Comparison of ENCODE assay signal across 1 cellular context in the genomic region with DNA sequence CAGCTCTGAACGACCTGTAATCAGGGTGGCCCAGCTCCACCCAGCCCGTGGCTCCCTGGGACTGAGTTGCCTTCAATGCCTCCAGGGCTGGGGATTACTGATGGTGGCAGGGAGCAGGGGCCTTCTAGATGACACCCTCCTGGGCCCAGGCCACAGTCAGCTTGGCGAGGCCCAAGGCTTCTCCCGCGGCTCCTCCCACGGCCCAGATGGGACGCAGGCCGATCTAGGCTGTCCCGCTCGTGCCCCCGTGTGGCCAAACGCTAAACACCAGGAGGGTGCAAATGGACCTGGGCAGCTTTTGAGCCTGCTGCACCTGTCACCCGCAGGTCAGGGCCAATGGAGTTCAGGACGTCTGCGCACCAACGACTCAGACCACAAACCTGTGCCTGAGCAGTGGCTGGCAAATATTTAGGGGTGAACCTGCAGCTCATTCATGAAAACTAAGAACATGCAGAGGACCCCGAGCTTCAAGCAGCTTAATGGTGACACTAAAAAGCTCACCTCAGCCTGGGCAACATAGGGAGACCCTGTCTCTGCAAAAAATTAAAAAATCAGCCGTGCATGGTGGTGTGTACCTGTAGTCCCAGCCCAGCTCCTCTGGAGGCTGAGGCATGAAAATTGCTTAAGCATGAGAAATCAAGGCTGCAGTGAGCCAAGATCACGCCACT.
TF ChIP-seq lines count a peak whose summit lies in the region.

No MANE protein-coding gene starts in this region.

TF ChIP-seq in HEK293, 187 proteins besides CTCF, POLR2A, EP300 and RAD21 (continued from another document):
- TF ChIP-seq ZNF23 (tag by site-specific recombination; IDR thresholded peaks at IDR 0.05; ENCODE audit: borderline replicate concordance) (no peak), ZXDB (tag by site-specific recombination; IDR thresholded peaks at IDR 0.05) (0 out of 2 replicates have a peak, but pooled peaks have one; percentile 15), EGR2 (tag by site-specific recombination; IDR thresholded peaks at IDR 0.05; ENCODE audit: low read depth) (peak; percentile 46; the same call in 1 of the 2 replicates), ZNF501 (tag by site-specific recombination; IDR thresholded peaks at IDR 0.05) (peak; percentile 53; the same call in 1 of the 2 replicates), ZNF626 (tag by site-specific recombination; IDR thresholded peaks at IDR 0.05) (no peak), ZNF19 (tag by site-specific recombination; IDR thresholded peaks at IDR 0.05; ENCODE audit: low read depth) (no peak), ZNF423 (tag by site-specific recombination; IDR thresholded peaks at IDR 0.05) (no peak; the same call in 1 of the 2 replicates), ZBTB17 (tag by site-specific recombination; IDR thresholded peaks at IDR 0.05) (peak; percentile 80), ZNF596 (tag by site-specific recombination; IDR thresholded peaks at IDR 0.05) (no peak), WT1 (tag by site-specific recombination; IDR thresholded peaks at IDR 0.05) (no peak), ZNF112 (tag by site-specific recombination; IDR thresholded peaks at IDR 0.05) (no peak), HOXA7 (CRISPR knock-in tag; IDR thresholded peaks at IDR 0.05; ENCODE audit: borderline replicate concordance) (no peak), PRDM6 (tag by site-specific recombination; IDR thresholded peaks at IDR 0.05) (no peak), ZNF654 (tag by site-specific recombination; IDR thresholded peaks at IDR 0.05; ENCODE audit: low read depth) (peak; percentile 87), SP2 (tag by site-specific recombination; IDR thresholded peaks at IDR 0.05) (no peak), KLF9 (tag by site-specific recombination; IDR thresholded peaks at IDR 0.05; ENCODE audit: low read depth) (no peak), ZNF549 (tag by site-specific recombination; IDR thresholded peaks at IDR 0.05) (no peak), ZNF76 (tag by site-specific recombination; IDR thresholded peaks at IDR 0.05; ENCODE audit: borderline replicate concordance, low read depth) (no peak), GLI2 (tag by site-specific recombination; IDR thresholded peaks at IDR 0.05; ENCODE audit: borderline replicate concordance, low read depth) (no peak)
- TF ChIP-seq, protein P1, sequence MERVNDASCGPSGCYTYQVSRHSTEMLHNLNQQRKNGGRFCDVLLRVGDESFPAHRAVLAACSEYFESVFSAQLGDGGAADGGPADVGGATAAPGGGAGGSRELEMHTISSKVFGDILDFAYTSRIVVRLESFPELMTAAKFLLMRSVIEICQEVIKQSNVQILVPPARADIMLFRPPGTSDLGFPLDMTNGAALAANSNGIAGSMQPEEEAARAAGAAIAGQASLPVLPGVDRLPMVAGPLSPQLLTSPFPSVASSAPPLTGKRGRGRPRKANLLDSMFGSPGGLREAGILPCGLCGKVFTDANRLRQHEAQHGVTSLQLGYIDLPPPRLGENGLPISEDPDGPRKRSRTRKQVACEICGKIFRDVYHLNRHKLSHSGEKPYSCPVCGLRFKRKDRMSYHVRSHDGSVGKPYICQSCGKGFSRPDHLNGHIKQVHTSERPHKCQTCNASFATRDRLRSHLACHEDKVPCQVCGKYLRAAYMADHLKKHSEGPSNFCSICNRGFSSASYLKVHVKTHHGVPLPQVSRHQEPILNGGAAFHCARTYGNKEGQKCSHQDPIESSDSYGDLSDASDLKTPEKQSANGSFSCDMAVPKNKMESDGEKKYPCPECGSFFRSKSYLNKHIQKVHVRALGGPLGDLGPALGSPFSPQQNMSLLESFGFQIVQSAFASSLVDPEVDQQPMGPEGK (tag by site-specific recombination; IDR thresholded peaks at IDR 0.05) = peak; percentile 50; the same call in 1 of the 2 replicates
